ENCODE assay signal across 14 cellular contexts in genomic region chr6:43670623-43670986, GRCh38. TPM values are rescaled to one million over a fixed set of nuclear protein-coding genes. Genes with fewer than 3 reads are reported as not detected.
DNase-seq lines count a peak whose midpoint lies in the region; ATAC-seq and TF ChIP-seq lines count a peak whose summit lies in the region.
"Had no signal": no experiment of that assay in that cellular context is flagged by ENCODE, and none has a peak within 500 bp of the region (broad histone marks: within the 10 kb centered on the region; RNA-seq: fewer than 3 reads in every experiment).

No MANE protein-coding gene starts in this region.

- peaks cover 0 to 56% (median 52%) of the 10 kb centered on the region in 9 donors for H3K36me3 ChIP-seq in heart left ventricle
- H3K36me3 ChIP-seq in hepatocyte (replicated peaks; ENCODE audit: insufficient read depth, low read depth) = no peaks in the 10 kb centered on the region
- H3K36me3 ChIP-seq in thyroid gland = peaks cover 23 to 32% of the 10 kb centered on the region in 2 donors

- H3K27me3 ChIP-seq in heart left ventricle (no peaks in the 10 kb centered on the region), hepatocyte (no peaks in the 10 kb centered on the region), thyroid gland (no peaks in the 10 kb centered on the region)

- no peak overlapping the region for H3K4me2 ChIP-seq in hepatocyte
- H3K4me2 ChIP-seq: SK-N-SH had no signal

- H3K4me3 Mint-ChIP-seq in activated CD4-positive, alpha-beta memory T cell treated with anti-CD3 and anti-CD28 coated beads for 36 hours = no peak overlapping the region

- H3K4me1 ChIP-seq in heart left ventricle = peaks cover 11 to 53% (median 38%) of the 10 kb centered on the region in 12 donors
- peaks cover 26% of the 10 kb centered on the region for H3K4me1 ChIP-seq in hepatocyte (ENCODE audit: insufficient read depth)
- H3K4me1 ChIP-seq in thyroid gland = peaks cover 25 to 34% of the 10 kb centered on the region in 2 donors

- H3K4me3 ChIP-seq in heart left ventricle (no peak overlapping the region), hepatocyte (no peak overlapping the region), thyroid gland (replicated peaks in 1 of 3) (no peak overlapping the region)

- CTCF ChIA-PET in activated CD4-positive, alpha-beta memory T cell treated with anti-CD3 and anti-CD28 coated beads for 36 hours (lab: Charles Lee) = interaction anchor here (0.7 to 2.2 kb wide), 8 partner anchors 16 to 409 kb away, joined by 3 to 15 read pairs (median 4); no protein-coding TSS in a partner anchor

- H4K20me1 ChIP-seq in hepatocyte (ENCODE audit: insufficient read depth, poor library complexity, severe bottlenecking) = no peaks in the 10 kb centered on the region

- no peaks in the 10 kb centered on the region for H3K9me3 ChIP-seq in heart left ventricle
- H3K9me3 ChIP-seq in hepatocyte (ENCODE audit: low read depth) = no peaks in the 10 kb centered on the region
- H3K9me3 ChIP-seq in thyroid gland = no peaks in the 10 kb centered on the region
- H3K9me3 ChIP-seq: SK-N-SH had no signal

- H3K79me2 ChIP-seq in hepatocyte = no peaks in the 10 kb centered on the region

- POLR2A ChIA-PET in activated CD4-positive, alpha-beta memory T cell treated with anti-CD3 and anti-CD28 coated beads for 36 hours (lab: Charles Lee) = interaction anchor here (2.6 kb wide), 1 partner anchor 39 kb away, joined by 7 read pairs; no protein-coding TSS in a partner anchor

- H3K27ac Mint-ChIP-seq in activated CD4-positive, alpha-beta memory T cell treated with anti-CD3 and anti-CD28 coated beads for 36 hours = peak overlapping the region; percentile 84

- TF ChIP-seq CTCF in heart left ventricle (IDR thresholded peaks at IDR 0.05) (no peak), hepatocyte (IDR thresholded peaks at IDR 0.05; ENCODE audit: poor library complexity) (no peak), thyroid gland (IDR thresholded peaks at IDR 0.05) (no peak)

- no peak for DNase-seq in heart left ventricle
- DNase-seq in left cardiac atrium = no peak
- no peak for DNase-seq in activated CD4-positive, alpha-beta memory T cell treated with anti-CD3 and anti-CD28 coated beads for 36 hours
- DNase-seq in hepatocyte (ENCODE audit: low spot score) = no peak
- no peak for DNase-seq in thyroid gland
- no peak for DNase-seq in NCI-H748 treated with DMSO at 0.1 percent for 48 hours (lab: John Stamatoyannopoulos, UW)
- no peak for DNase-seq in HPDE6-E6E7 (ENCODE audit: extremely low spot score)
- DNase-seq: cortex of kidney, Karpas-422, NCI-H1436 treated with DMSO at 0.1 percent for 48 hours, NCI-H446 treated with DMSO at 0.1 percent for 48 hours, SK-N-SH had no signal

- no peak for ATAC-seq in heart left ventricle
- no peak for ATAC-seq in left cardiac atrium
- no peak for ATAC-seq in HG03039 (IDR thresholded peaks at IDR 0.05; ENCODE audit: unreplicated experiment)

- TF ChIP-seq POLR2A in heart left ventricle (IDR thresholded peaks at IDR 0.05) (no peak), thyroid gland (IDR thresholded peaks at IDR 0.05) (no peak)

- H3K27ac ChIP-seq in heart left ventricle (peak overlapping the region in 11 of 12 donors; percentile 59 to 87 (median 78)), hepatocyte (peak overlapping the region; percentile 60), thyroid gland (peak overlapping the region in 2 of 3 donors; percentile 65 to 87)
- H3K27ac ChIP-seq: HL-60 had no signal

- H3K4me1 Mint-ChIP-seq in activated CD4-positive, alpha-beta memory T cell treated with anti-CD3 and anti-CD28 coated beads for 36 hours (ENCODE audit: low read depth) = peaks cover 34% of the 10 kb centered on the region

- no peak overlapping the region for H2AFZ ChIP-seq in hepatocyte

- WGBS in heart left ventricle, 4 donors = 97 to 100% (median 99%) methylated on average over 6 of the region's 6 CpGs
- WGBS in hepatocyte (ENCODE audit: low lambda C conversion rate, missing lambda C conversion rate) = 98% methylated on average over 6 of the region's 6 CpGs
- 94 to 98% methylated on average over 6 of the region's 6 CpGs for WGBS in thyroid gland, 2 donors

- no peaks in the 10 kb centered on the region for H3K27me3 Mint-ChIP-seq in activated CD4-positive, alpha-beta memory T cell treated with anti-CD3 and anti-CD28 coated beads for 36 hours

- peaks cover 17% of the 10 kb centered on the region for H3K36me3 Mint-ChIP-seq in activated CD4-positive, alpha-beta memory T cell treated with anti-CD3 and anti-CD28 coated beads for 36 hours

- intact Hi-C loops in heart left ventricle (cut with DNase I) (no loop called here), left cardiac atrium (cut with DNase I) (no loop called here), thyroid gland (cut with DNase I) (no loop called here)
- intact Hi-C loops in activated CD4-positive, alpha-beta memory T cell treated with anti-CD3 and anti-CD28 coated beads for 36 hours (cut with micrococcal nuclease) = loop anchor here (1.0 kb wide), 1 partner anchor 17 kb away; the partner anchor contains the start of gene MRPS18A

- H3K9me3 Mint-ChIP-seq in activated CD4-positive, alpha-beta memory T cell treated with anti-CD3 and anti-CD28 coated beads for 36 hours = no peaks in the 10 kb centered on the region

- H3K9me2 ChIP-seq in hepatocyte (replicated peaks; ENCODE audit: insufficient read depth) = no peaks in the 10 kb centered on the region
- H3K9me2 ChIP-seq: SK-N-SH had no signal

RNA-seq across cellular contexts. Expression of gene MRPS18A, which starts 17.0 kb away (rescaled TPM):
- total RNA-seq in heart left ventricle (10 to 100 TPM; 37.4 to 66.1 (median 39.1) TPM), left cardiac atrium (10 to 100 TPM; 34.8 to 36.5 TPM), hepatocyte (46.1 and 53.1 TPM in 2 replicates), thyroid gland (10 to 100 TPM; 26.3 to 61.1 (median 45.1) TPM)
- polyA plus RNA-seq in heart left ventricle (100 to 1,000 TPM in 1 of 2 donors, 10 to 100 TPM in 1; 55.3 to 105 TPM), hepatocyte (68.8 and 71.1 TPM in 2 replicates)
- total RNA-seq in activated CD4-positive, alpha-beta memory T cell treated with anti-CD3 and anti-CD28 coated beads for 36 hours = 10 to 100 TPM; 46.9 to 50.5 TPM

RNA-seq across cellular contexts. Expression of gene RSPH9, which starts 25.8 kb away (rescaled TPM):
- total RNA-seq in heart left ventricle (under 1 TPM in 6 of 9 donors, not detected in 3; 0.09 to 0.18 (median 0.14) TPM), left cardiac atrium (under 1 TPM; 0.21 to 0.24 TPM), hepatocyte (0.08 and 0.73 TPM in 2 replicates), thyroid gland (under 1 TPM in 1 of 4 donors, not detected in 3; 0.13 TPM)
- polyA plus RNA-seq in heart left ventricle (under 1 TPM; 0.29 to 0.50 TPM), hepatocyte (1.8 and 2.8 TPM in 2 replicates)
- not detected for total RNA-seq in activated CD4-positive, alpha-beta memory T cell treated with anti-CD3 and anti-CD28 coated beads for 36 hours

RNA-seq across cellular contexts. Expression of gene MAD2L1BP, which starts 35.0 kb away (rescaled TPM):
- total RNA-seq in heart left ventricle (10 to 100 TPM; 24.5 to 33.7 (median 26.6) TPM), left cardiac atrium (10 to 100 TPM; 21.4 to 32.3 TPM), hepatocyte (36.3 and 47.6 TPM in 2 replicates), thyroid gland (10 to 100 TPM; 15.9 to 54.8 (median 20.4) TPM)
- polyA plus RNA-seq in heart left ventricle (10 to 100 TPM; 19.8 to 38.6 TPM), hepatocyte (32.1 and 43.8 TPM in 2 replicates)
- 10 to 100 TPM; 29.1 to 31.6 TPM for total RNA-seq in activated CD4-positive, alpha-beta memory T cell treated with anti-CD3 and anti-CD28 coated beads for 36 hours

RNA-seq across cellular contexts. Expression of gene GTPBP2, which starts 41.5 kb away (rescaled TPM):
- 10 to 100 TPM; 16.6 to 37.1 (median 26.1) TPM for total RNA-seq in heart left ventricle
- 10 to 100 TPM; 24.1 to 37.0 TPM for polyA plus RNA-seq in heart left ventricle
- 10 to 100 TPM; 24.2 to 31.9 TPM for total RNA-seq in left cardiac atrium
- 10 to 100 TPM; 72.6 to 72.8 TPM for total RNA-seq in activated CD4-positive, alpha-beta memory T cell treated with anti-CD3 and anti-CD28 coated beads for 36 hours
- total RNA-seq in hepatocyte = 42.9 and 59.5 TPM in 2 replicates
- polyA plus RNA-seq in hepatocyte = 21.9 and 28.7 TPM in 2 replicates
- 10 to 100 TPM; 50.2 to 65.8 (median 58.1) TPM for total RNA-seq in thyroid gland
